ENCODE assay signal across 8 cellular contexts in the genomic region with DNA sequence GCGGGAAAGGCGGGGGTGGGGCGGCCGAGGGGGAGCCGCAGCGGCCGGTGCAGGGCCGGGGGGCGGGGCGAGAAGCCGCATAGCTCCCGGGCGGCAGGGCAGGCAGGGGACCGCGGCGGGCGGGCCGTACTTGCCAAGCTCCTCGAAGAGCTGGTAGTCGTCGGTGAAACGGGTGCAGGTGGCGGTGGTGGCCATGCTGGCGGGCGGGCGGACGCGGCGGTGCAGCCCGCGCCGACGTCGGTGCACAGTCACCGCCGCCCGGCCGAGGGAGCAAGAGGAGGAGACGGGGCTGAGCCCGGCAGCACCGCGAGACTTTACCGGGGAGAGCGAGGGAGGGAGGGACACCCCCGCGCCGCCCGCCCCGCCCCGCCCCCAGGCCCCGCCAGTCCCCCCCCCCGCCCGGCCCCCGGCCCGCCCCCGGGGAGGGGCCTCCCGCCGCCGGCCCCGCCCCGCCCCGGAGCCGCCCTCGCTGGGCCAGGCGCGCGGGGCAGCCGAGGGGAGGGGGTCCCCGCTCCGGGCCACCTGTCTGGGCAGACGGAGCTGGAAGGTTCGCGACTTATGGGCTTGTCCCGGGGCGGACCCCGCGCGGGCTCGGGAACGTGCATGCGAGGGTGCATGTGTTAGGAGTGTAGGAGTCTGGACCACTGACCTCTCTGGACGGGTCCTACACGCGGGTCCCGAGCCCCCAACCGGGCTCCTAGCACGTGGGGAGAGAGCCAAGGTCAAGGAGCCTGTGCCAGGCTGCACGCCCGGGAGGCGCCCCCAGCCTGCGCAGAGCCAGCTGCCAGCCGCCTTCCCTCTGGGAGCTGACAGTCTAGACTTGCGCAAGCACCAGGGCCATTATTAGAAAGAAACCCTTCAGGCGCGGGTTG. TPM values are rescaled to one million over a fixed set of nuclear protein-coding genes. Genes with fewer than 3 reads are reported as not detected.
DNase-seq lines count a peak whose midpoint lies in the region; ATAC-seq, FAIRE-seq and TF ChIP-seq lines count a peak whose summit lies in the region.

A gene (minus strand): TSS at position 289 of the 872 bp plus-strand sequence. CDS start 94 bp downstream, at position 195.

- peaks cover 13% of the 10 kb centered on the region; the same call in 1 of the 2 replicates for H4K20me1 ChIP-seq in HepG2 (ENCODE audit: insufficient read depth, low read length)

- peak within 1 kb of the TSS; percentile 51 for H3K27ac ChIP-seq in HepG2 (ENCODE audit: extremely low read length, insufficient read depth, low read length)

- intact Hi-C loops in HepG2 (cut with micrococcal nuclease; ENCODE audit: unreplicated experiment): loop anchor here (5.0 kb wide), 1 partner anchor 102 kb away; a partner anchor contains a TSS

- peak within 1 kb of the TSS; percentile 61 to 80 (median 80) for H3K4me3 ChIP-seq in HepG2 (replicated peaks in 1 of 3; ENCODE audit: insufficient read depth in 1 of 3, low read depth in 2 of 3, low read length in 3 of 3)

- H3K9me3 ChIP-seq in HepG2 (ENCODE audit: low read length): no peaks in the 10 kb centered on the region

- DNase-seq in AG08396 (ENCODE audit: low spot score) (peak; percentile 98), NCI-H748 treated with DMSO at 0.1 percent for 48 hours (lab: John Stamatoyannopoulos, UW) (peak; percentile 4), dedifferentiated amniotic fluid mesenchymal stem cell (ENCODE audit: extremely low spot score) (peak; percentile 83), HepG2 (ENCODE audit: low spot score) (peak; percentile 71)
- DNase-seq in activated CD4-positive, alpha-beta T cell treated with anti-CD3 and anti-CD28 coated beads, Interleukin-2, amount 50 U/mL, for 1 hour: peak; percentile 80
- peak; percentile 82 for DNase-seq in stimulated activated CD4-positive, alpha-beta T cell treated with anti-CD3 and anti-CD28 coated beads, Interleukin-4, amount 100 ng/mL, for 1 hour

- H3K4me2 ChIP-seq in HepG2 (ENCODE audit: low read depth, low read length): peak within 1 kb of the TSS; percentile 91

- no peaks in the 10 kb centered on the region; a peak in 2 of 5 replicates for H3K27me3 ChIP-seq in HepG2 (ENCODE audit: control insufficient read depth in 1 of 2, insufficient read depth in 2 of 2, low read length in 2 of 2)

- TF ChIP-seq POLR2A in HepG2 (IDR thresholded peaks at IDR 0.05; ENCODE audit: insufficient read depth in 1 of 2, low read depth in 2 of 2, low read length in 2 of 2): peak; percentile 62 to 83

- in situ Hi-C loops in HepG2 (cut with HindIII; ENCODE audit: extremely low pct_ligation_motif_present, low pct_unique_long_range_greater_than_20kb): no loop called here

- peaks cover 16% of the 10 kb centered on the region for H3K79me2 ChIP-seq in HepG2 (ENCODE audit: insufficient read depth, low read length)

- H3K36me3 ChIP-seq in HepG2 (replicated peaks in 1 of 2; ENCODE audit: control insufficient read depth in 1 of 2, insufficient read depth in 2 of 2, low read length in 2 of 2): peaks cover 0 to 13% of the 10 kb centered on the region in 2 experiments; a peak in 1 of 5 replicates

- no TSS peak for BruUV-seq in HepG2 (replicated peaks; lab: Mats Ljungman, UMichigan)

- peak within 1 kb of the TSS; percentile 65 for H3K9ac ChIP-seq in HepG2 (ENCODE audit: insufficient read depth, low read depth, low read length)

- TF ChIP-seq RAD21 in HepG2 (CRISPR knock-in tag; IDR thresholded peaks at IDR 0.05): peak; percentile 17; the same call in 1 of the 2 replicates

- peak within 1 kb of the TSS; percentile 34 for H2AFZ ChIP-seq in HepG2 (ENCODE audit: low read length)

- TF ChIP-seq EP300 in HepG2 (IDR thresholded peaks at IDR 0.05; ENCODE audit: low read depth in 2 of 2, low read length in 2 of 2) (0 out of 4 replicates have a peak, but pooled peaks of 1 of the 2 experiments have one; percentile 27), HepG2 (CRISPR knock-in tag; IDR thresholded peaks at IDR 0.05; ENCODE audit: borderline replicate concordance) (no peak)

- TF ChIP-seq CTCF in HepG2 (CRISPR knock-in tag; IDR thresholded peaks at IDR 0.05): no peak

- ATAC-seq in GM18909 (IDR thresholded peaks at IDR 0.05; ENCODE audit: poor library complexity, unreplicated experiment) (peak; percentile 77), HG03159 (IDR thresholded peaks at IDR 0.05; ENCODE audit: unreplicated experiment) (peak; percentile 80), HepG2 (peak; percentile 82)

- peaks cover 51% of the 10 kb centered on the region for H3K4me1 ChIP-seq in HepG2 (ENCODE audit: insufficient read depth, low read length)

- POLR2A ChIA-PET in HepG2 (lab: Yijun Ruan, JAX): interaction anchor here (0.9 to 3.2 kb wide), 4 partner anchors 11 to 56 kb away, joined by 3 to 23 read pairs (median 5); no protein-coding TSS in a partner anchor

- CTCF ChIA-PET in HepG2 (lab: Yijun Ruan, JAX; ENCODE audit: low intra/inter-chr PET ratio, low total read pairs): no interaction called here

- WGBS in HepG2 (ENCODE audit: low lambda C conversion rate): 6% methylated on average over 5 of the region's 95 CpGs

- no peak for FAIRE-seq in HepG2 (lab: Jason Lieb, UNC)

TF ChIP-seq in HepG2, 621 proteins besides CTCF, POLR2A, EP300 and RAD21 (continues in another document):
- no peak for TF ChIP-seq ZSCAN9 (CRISPR knock-in tag; IDR thresholded peaks at IDR 0.05; ENCODE audit: borderline replicate concordance)
- TF ChIP-seq ZNF367 (CRISPR knock-in tag; IDR thresholded peaks at IDR 0.05; ENCODE audit: borderline replicate concordance): no peak
- TF ChIP-seq IRX3 (CRISPR knock-in tag; IDR thresholded peaks at IDR 0.05; ENCODE audit: borderline replicate concordance, low read depth): no peak
- no peak for TF ChIP-seq PHF5A (CRISPR knock-in tag; IDR thresholded peaks at IDR 0.05; ENCODE audit: low read depth, unreplicated experiment)
- no peak for TF ChIP-seq ZNF460 (CRISPR knock-in tag; IDR thresholded peaks at IDR 0.05; ENCODE audit: borderline replicate concordance)
- TF ChIP-seq TOPORS (CRISPR knock-in tag; IDR thresholded peaks at IDR 0.05): no peak
- no peak for TF ChIP-seq KLF15 (CRISPR knock-in tag; IDR thresholded peaks at IDR 0.05; ENCODE audit: borderline replicate concordance)
- TF ChIP-seq MAZ (IDR thresholded peaks at IDR 0.05; ENCODE audit: borderline replicate concordance, low read depth, low read length): peak; percentile 48; the same call in 1 of the 2 replicates
- TF ChIP-seq MAZ (CRISPR knock-in tag; IDR thresholded peaks at IDR 0.05; ENCODE audit: low read depth): no peak; the same call in 1 of the 2 replicates
- TF ChIP-seq ZNF614 (CRISPR knock-in tag; IDR thresholded peaks at IDR 0.05; ENCODE audit: borderline replicate concordance): no peak
- no peak for TF ChIP-seq SP2 (CRISPR knock-in tag; IDR thresholded peaks at IDR 0.05)
- TF ChIP-seq ZNF501 (CRISPR knock-in tag; IDR thresholded peaks at IDR 0.05): peak; percentile 70
- TF ChIP-seq, protein P1, sequence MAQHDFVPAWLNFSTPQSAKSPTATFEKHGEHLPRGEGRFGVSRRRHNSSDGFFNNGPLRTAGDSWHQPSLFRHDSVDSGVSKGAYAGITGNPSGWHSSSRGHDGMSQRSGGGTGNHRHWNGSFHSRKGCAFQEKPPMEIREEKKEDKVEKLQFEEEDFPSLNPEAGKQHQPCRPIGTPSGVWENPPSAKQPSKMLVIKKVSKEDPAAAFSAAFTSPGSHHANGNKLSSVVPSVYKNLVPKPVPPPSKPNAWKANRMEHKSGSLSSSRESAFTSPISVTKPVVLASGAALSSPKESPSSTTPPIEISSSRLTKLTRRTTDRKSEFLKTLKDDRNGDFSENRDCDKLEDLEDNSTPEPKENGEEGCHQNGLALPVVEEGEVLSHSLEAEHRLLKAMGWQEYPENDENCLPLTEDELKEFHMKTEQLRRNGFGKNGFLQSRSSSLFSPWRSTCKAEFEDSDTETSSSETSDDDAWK (CRISPR knock-in tag; IDR thresholded peaks at IDR 0.05): no peak
- TF ChIP-seq ZNF749 (CRISPR knock-in tag; IDR thresholded peaks at IDR 0.05; ENCODE audit: borderline replicate concordance): no peak
- TF ChIP-seq ZNF550 (CRISPR knock-in tag; IDR thresholded peaks at IDR 0.05; ENCODE audit: borderline replicate concordance): no peak
- TF ChIP-seq SMARCC2 (IDR thresholded peaks at IDR 0.05): no peak
- no peak for TF ChIP-seq DNMT1 (CRISPR knock-in tag; IDR thresholded peaks at IDR 0.05)
- TF ChIP-seq MTA1 (CRISPR knock-in tag; IDR thresholded peaks at IDR 0.05; ENCODE audit: borderline replicate concordance): no peak; the same call in 1 of the 2 replicates
- no peak for TF ChIP-seq ZNF510 (CRISPR knock-in tag; IDR thresholded peaks at IDR 0.05; ENCODE audit: low read depth)
- TF ChIP-seq FOXJ3 (CRISPR knock-in tag; IDR thresholded peaks at IDR 0.05; ENCODE audit: borderline replicate concordance): no peak
- TF ChIP-seq NFRKB (IDR thresholded peaks at IDR 0.05): no peak
- no peak for TF ChIP-seq FOXK1 (CRISPR knock-in tag; IDR thresholded peaks at IDR 0.05; ENCODE audit: borderline replicate concordance, low read depth)
- TF ChIP-seq SMAD9 (CRISPR knock-in tag; IDR thresholded peaks at IDR 0.05): no peak

RNA-seq across cellular contexts. Expression of the gene that starts here (rescaled TPM):
- 13.0 and 15.9 TPM in 2 replicates for total RNA-seq in HepG2 (2016; rRNA removed; fragmentation: Illumina TruSeq; extraction: Trizol)
- 4.7 and 5.8 TPM in 2 replicates for total RNA-seq in HepG2 (2016; cell fraction: cytosol; rRNA removed; fragmentation: Illumina TruSeq; extraction: Trizol; ENCODE audit: low read depth)
- 10.6 and 15.6 TPM in 2 replicates for total RNA-seq in HepG2 (2016; cell fraction: insoluble cytoplasmic fraction; rRNA removed; fragmentation: Illumina TruSeq; extraction: Trizol)
- total RNA-seq in HepG2 (2016; cell fraction: membrane; rRNA removed; fragmentation: Illumina TruSeq; extraction: Trizol): 10.3 and 11.5 TPM in 2 replicates
- total RNA-seq in HepG2 (2016; cell fraction: nucleus; rRNA removed; fragmentation: Illumina TruSeq; extraction: Trizol): 16.8 and 19.6 TPM in 2 replicates
- 18.8 and 19.3 TPM in 2 replicates for polyA plus RNA-seq in HepG2 (2011; rRNA removed)
- polyA plus RNA-seq in HepG2 (2011; cell fraction: cytosol; rRNA removed): 15.0 and 15.2 TPM in 2 replicates
- 53.3 and 57.3 TPM in 2 replicates for polyA plus RNA-seq in HepG2 (2011; cell fraction: nucleus; rRNA removed)
- polyA plus RNA-seq in HepG2 (2012): 10.4 and 10.5 TPM in 2 replicates
- polyA plus RNA-seq in HepG2 (2016; cell fraction: cytosol; fragmentation: Illumina TruSeq; extraction: Trizol; ENCODE audit: low read depth): 4.0 TPM in 2 replicates
- polyA plus RNA-seq in HepG2 (2016; cell fraction: insoluble cytoplasmic fraction; fragmentation: Illumina TruSeq; extraction: Trizol; ENCODE audit: low read depth): 9.8 and 10.5 TPM in 2 replicates
- 5.7 and 6.7 TPM in 2 replicates for polyA plus RNA-seq in HepG2 (2016; cell fraction: membrane; fragmentation: Illumina TruSeq; extraction: Trizol; ENCODE audit: low read depth)
- polyA plus RNA-seq in HepG2 (2016; cell fraction: nucleus; fragmentation: Illumina TruSeq; extraction: Trizol; ENCODE audit: insufficient read depth, low read depth): 46.0 and 46.5 TPM in 2 replicates
- 17.4 and 41.1 TPM in 2 replicates for polyA minus RNA-seq in HepG2 (2011; rRNA and poly(A)+ RNA removed; ENCODE audit: low replicate concordance)
- polyA minus RNA-seq in HepG2 (2011; cell fraction: cytosol; rRNA and poly(A)+ RNA removed): 7.7 and 8.2 TPM in 2 replicates
- 17.5 and 19.6 TPM in 2 replicates for polyA minus RNA-seq in HepG2 (2011; cell fraction: nucleus; rRNA and poly(A)+ RNA removed)

Comparison
In these comparisons a context has a peak if more than half of its experiments do, and no peak if none do; other contexts are left out.
1. Peak in every context shown above with its lines: DNase-seq, ATAC-seq, H3K4me3 ChIP-seq and H3K27ac ChIP-seq.
2. DNase-seq: peak in every context shown above with its lines; median percentile 98 in AG08396; 83 in dedifferentiated amniotic fluid mesenchymal stem cell; 82 in stimulated activated CD4-positive, alpha-beta T cell treated with anti-CD3 and anti-CD28 coated beads, Interleukin-4, amount 100 ng/mL, for 1 hour; 80 in activated CD4-positive, alpha-beta T cell treated with anti-CD3 and anti-CD28 coated beads, Interleukin-2, amount 50 U/mL, for 1 hour; 71 in HepG2; 4 in NCI-H748 treated with DMSO at 0.1 percent for 48 hours.